ENCODE assay signal across 9 cellular contexts in genomic region chr3:140910860-140911259, GRCh38. TPM values are rescaled to one million over a fixed set of nuclear protein-coding genes. Genes with fewer than 3 reads are reported as not detected.
DNase-seq lines count a peak whose midpoint lies in the region; ATAC-seq, FAIRE-seq and TF ChIP-seq lines count a peak whose summit lies in the region.
"Had no signal": no experiment of that assay in that cellular context is flagged by ENCODE, and none has a peak within 500 bp of the region (broad histone marks: within the 10 kb centered on the region; RNA-seq: fewer than 3 reads in every experiment).

No MANE protein-coding gene starts in this region.

- FAIRE-seq in astrocyte (lab: Jason Lieb, UNC) (no peak), kidney (lab: Jason Lieb, UNC) (no peak)

- peak overlapping the region; percentile 48 for H3K4me2 ChIP-seq in astrocyte (ENCODE audit: low read length)

- POLR2A ChIA-PET in AG04450 (lab: Yijun Ruan, JAX) = no interaction called here

- DNase-seq in AG04450 (ENCODE audit: low read depth, low spot score) (no peak), HFFc6 (no peak), astrocyte (ENCODE audit: low read depth) (no peak), kidney (no peak), NOMO-1 treated with dmso at 0.1 percent for 144 hours (lab: John Stamatoyannopoulos, UW; ENCODE audit: unreplicated experiment) (no peak), MV-4-11 (lab: John Stamatoyannopoulos, UW) (no peak), lower lobe of right lung (no peak)
- DNase-seq: stimulated activated CD4-positive, alpha-beta T cell treated with anti-CD3 and anti-CD28 coated beads, Interleukin-1b, Interleukin-23, amount 100 ng/mL, for 48 hours had no signal

- 0 out of 2 replicates have a peak, but pooled peaks have one; percentile 11 for TF ChIP-seq CTCF in AG04450 (IDR thresholded peaks at IDR 0.05; ENCODE audit: low read depth, low read length)
- no peak for TF ChIP-seq CTCF in HFFc6 (IDR thresholded peaks at IDR 0.05)
- TF ChIP-seq CTCF in astrocyte (IDR thresholded peaks at IDR 0.05; ENCODE audit: insufficient read depth, low read depth, low read length) = no peak
- TF ChIP-seq CTCF in kidney (IDR thresholded peaks at IDR 0.05; ENCODE audit: borderline replicate concordance, extremely low read depth, insufficient read depth) = no peak
- TF ChIP-seq CTCF in lower lobe of right lung (IDR thresholded peaks at IDR 0.05) = no peak

- no peaks in the 10 kb centered on the region; the same call in 1 of the 2 replicates for H3K27me3 Mint-ChIP-seq in HFFc6 (ENCODE audit: insufficient read depth)
- H3K27me3 Mint-ChIP-seq in astrocyte (ENCODE audit: low read depth, unreplicated experiment) = peaks cover 17% of the 10 kb centered on the region

- no peak for ATAC-seq in HG02571 (IDR thresholded peaks at IDR 0.05; ENCODE audit: unreplicated experiment)
- ATAC-seq in lower lobe of right lung = no peak

- no peak overlapping the region for H2AFZ ChIP-seq in astrocyte (ENCODE audit: low read depth, low read length)

- no peak overlapping the region for H3K27ac ChIP-seq in AG04450 (ENCODE audit: low read depth, low read length)
- H3K27ac ChIP-seq in astrocyte (ENCODE audit: low read depth, low read length) = no peak overlapping the region
- no peak overlapping the region for H3K27ac ChIP-seq in kidney (ENCODE audit: low read depth in 2 of 2, low read length in 2 of 2)
- no peak overlapping the region for H3K27ac ChIP-seq in lower lobe of right lung

- H3K9ac ChIP-seq in astrocyte (ENCODE audit: low read length) = no peak overlapping the region
- no peak overlapping the region for H3K9ac ChIP-seq in kidney (ENCODE audit: low read length in 2 of 2)

- H3K9me3 ChIP-seq in AG04450 (ENCODE audit: control insufficient read depth, insufficient read depth, low read length) = no peaks in the 10 kb centered on the region
- H3K9me3 ChIP-seq in astrocyte (ENCODE audit: insufficient read depth, low read depth, low read length) = no peaks in the 10 kb centered on the region
- H3K9me3 ChIP-seq in kidney (ENCODE audit: control insufficient read depth in 1 of 2, low read length in 2 of 2) = no peaks in the 10 kb centered on the region
- no peaks in the 10 kb centered on the region for H3K9me3 ChIP-seq in lower lobe of right lung

- H3K4me3 ChIP-seq in AG04450 (ENCODE audit: low read depth, low read length) (no peak overlapping the region; the same call in 1 of the 2 replicates), astrocyte (ENCODE audit: insufficient read depth, low read depth, low read length) (no peak overlapping the region), kidney (ENCODE audit: low read length in 2 of 2) (peak overlapping the region; percentile 45 to 54), lower lobe of right lung (no peak overlapping the region)

- H3K79me2 ChIP-seq in astrocyte (ENCODE audit: insufficient read depth, low read length) = no peaks in the 10 kb centered on the region

- H3K27me3 ChIP-seq in AG04450 (ENCODE audit: control insufficient read depth, insufficient read depth, low read length) = peaks cover 6% of the 10 kb centered on the region
- peaks cover 9% of the 10 kb centered on the region for H3K27me3 ChIP-seq in astrocyte (ENCODE audit: insufficient read depth, low read length)
- no peaks in the 10 kb centered on the region for H3K27me3 ChIP-seq in lower lobe of right lung (ENCODE audit: low read depth)

- H3K4me1 Mint-ChIP-seq in HFFc6 (ENCODE audit: low read depth) (no peaks in the 10 kb centered on the region), astrocyte (ENCODE audit: low read depth, unreplicated experiment) (no peaks in the 10 kb centered on the region)

- H3K9me3 Mint-ChIP-seq in HFFc6 (no peaks in the 10 kb centered on the region), astrocyte (ENCODE audit: unreplicated experiment) (no peaks in the 10 kb centered on the region)

- peak overlapping the region; percentile 58; the same call in 1 of the 2 replicates for H3K4me3 Mint-ChIP-seq in HFFc6
- peak overlapping the region; percentile 66 for H3K4me3 Mint-ChIP-seq in astrocyte (ENCODE audit: unreplicated experiment)

- H3K4me1 ChIP-seq in astrocyte (ENCODE audit: insufficient read depth, low read length) (no peaks in the 10 kb centered on the region), kidney (ENCODE audit: control insufficient read depth in 1 of 2, insufficient read depth in 1 of 2, low read depth in 1 of 2, low read length in 2 of 2) (no peaks in the 10 kb centered on the region), lower lobe of right lung (no peaks in the 10 kb centered on the region)

- no peaks in the 10 kb centered on the region for H4K20me1 ChIP-seq in astrocyte (ENCODE audit: insufficient read depth, low read length)

- H3K27ac Mint-ChIP-seq in HFFc6 (no peak overlapping the region), astrocyte (ENCODE audit: unreplicated experiment) (no peak overlapping the region)

- intact Hi-C loops in kidney (cut with DNase I) = no loop called here
- intact Hi-C loops in lower lobe of right lung (cut with DNase I) = no loop called here

- H3K36me3 Mint-ChIP-seq in HFFc6 (ENCODE audit: low read depth) (no peaks in the 10 kb centered on the region), astrocyte (ENCODE audit: low read depth, unreplicated experiment) (no peaks in the 10 kb centered on the region)

- CTCF ChIA-PET in AG04450 (lab: Charles Lee) = interaction anchor here (1.2 to 1.9 kb wide), 2 partner anchors 12 kb away, joined by 7 to 10 read pairs; no protein-coding TSS in a partner anchor

- H3K36me3 ChIP-seq in astrocyte (ENCODE audit: insufficient read depth, low read length) (no peaks in the 10 kb centered on the region), kidney (ENCODE audit: control insufficient read depth in 1 of 2, insufficient read depth in 2 of 2, low read length in 2 of 2) (no peaks in the 10 kb centered on the region), lower lobe of right lung (no peaks in the 10 kb centered on the region)

RNA-seq across cellular contexts. Expression of gene SLC25A36, which starts 30.8 kb away (rescaled TPM):
- 68.8 and 104 TPM in 2 replicates for polyA plus RNA-seq in AG04450 (2011; rRNA removed)
- polyA minus RNA-seq in AG04450 (2011; rRNA and poly(A)+ RNA removed) = 46.4 and 55.7 TPM in 2 replicates
- 10 to 100 TPM; 30.3 to 32.4 (median 30.9) TPM for total RNA-seq in HFFc6 (2021; fragmentation: NEBNext Ultra II Directional; extraction: Animal tissue kit (Norgen Biotek cat#: 25700))
- 79.3 and 81.0 TPM in 2 replicates for total RNA-seq in astrocyte
- total RNA-seq in kidney = 78.1 TPM
- 20.0 TPM for polyA plus RNA-seq in kidney (ENCODE audit: insufficient read depth, low read depth, low replicate concordance)
- total RNA-seq in lower lobe of right lung = 91.5 TPM

Comparison
In these comparisons a context has a peak if more than half of its experiments do, and no peak if none do; other contexts are left out.
1. H3K4me3 ChIP-seq: peak in kidney (2 of 2); none in AG04450 (single experiment), astrocyte (single experiment) and lower lobe of right lung (single experiment).